In genomic region chr11:62472063-62472884, GRCh38 we compare ENCODE assay signal across 12 cellular contexts. TPM values are rescaled to one million over a fixed set of nuclear protein-coding genes. Genes with fewer than 3 reads are reported as not detected.
DNase-seq lines count a peak whose midpoint lies in the region; ATAC-seq, FAIRE-seq and TF ChIP-seq lines count a peak whose summit lies in the region.
"Had no signal": no experiment of that assay in that cellular context is flagged by ENCODE, and none has a peak within 500 bp of the region (broad histone marks: within the 10 kb centered on the region; RNA-seq: fewer than 3 reads in every experiment).

No MANE protein-coding gene starts in this region.

- peak overlapping the region; percentile 52 for H3K4me2 ChIP-seq in K562 (ENCODE audit: insufficient read depth, low read length)

- H4K20me1 ChIP-seq in K562 (replicated peaks; ENCODE audit: control insufficient read depth, insufficient read depth, low read length) = no peaks in the 10 kb centered on the region

- peak; percentile 31; the same call in 1 of the 2 replicates for TF ChIP-seq EP300 in K562 (IDR thresholded peaks at IDR 0.05; ENCODE audit: low read length)

- no peaks in the 10 kb centered on the region for H3K36me3 ChIP-seq in HUES6 (ENCODE audit: control insufficient read depth, insufficient read depth, low read length)
- H3K36me3 ChIP-seq in K562 (ENCODE audit: control insufficient read depth, insufficient read depth, low read length) = no peaks in the 10 kb centered on the region

- peak; percentile 70 for ATAC-seq in K562
- ATAC-seq: CD8-positive, alpha-beta T cell; left lobe of liver had no signal

- H3K27ac ChIP-seq in HUES6 (ENCODE audit: low read depth, low read length) (no peak overlapping the region; the same call in 1 of the 2 replicates), K562 (ENCODE audit: extremely low read depth, low read depth, low read length) (peak overlapping the region; percentile 84)

- peaks cover 18% of the 10 kb centered on the region for H3K4me1 Mint-ChIP-seq in mesothelial cell of epicardium

- POLR2A ChIA-PET in K562 (lab: Yijun Ruan, JAX) (no interaction called here), GM10248 (lab: Yijun Ruan, JAX) (no interaction called here)

- H3K79me2 ChIP-seq in K562 (ENCODE audit: control insufficient read depth, insufficient read depth, low read length) = no peaks in the 10 kb centered on the region

- H2AFZ ChIP-seq in K562 (ENCODE audit: low read depth, low read length) = peak overlapping the region; percentile 80

- H3K4me3 ChIP-seq in HUES6 (ENCODE audit: low read depth, low read length) (no peak overlapping the region), K562 (no peak overlapping the region)

- no peak for TF ChIP-seq RAD21 in K562 (CRISPR knock-in tag; conservative IDR thresholded peaks at IDR 0.05 in 1 of 2, IDR thresholded peaks at IDR 0.05 in 1 of 2)

- in situ Hi-C loops in ACHN (cut with HindIII; ENCODE audit: low pct_ligation_motif_present, low pct_unique_long_range_greater_than_20kb, low sequenced_read_pairs) = no loop called here
- in situ Hi-C loops in K562 (cut with MboI) = no loop called here

- intact Hi-C loops in K562 (cut with micrococcal nuclease) = no loop called here

- peak overlapping the region; percentile 77 for H3K27ac Mint-ChIP-seq in mesothelial cell of epicardium
- H3K27ac Mint-ChIP-seq: CD8-positive, alpha-beta T cell had no signal

- H3K4me3 Mint-ChIP-seq in mesothelial cell of epicardium = no peak overlapping the region
- H3K4me3 Mint-ChIP-seq: CD8-positive, alpha-beta T cell had no signal

- TF ChIP-seq CTCF in K562 (IDR thresholded peaks at IDR 0.05 in 2 of 3, conservative IDR thresholded peaks at IDR 0.05 in 1 of 3; ENCODE audit: insufficient read depth in 2 of 3, low read depth in 1 of 3, low read length in 3 of 3) (no peak), mesothelial cell of epicardium (IDR thresholded peaks at IDR 0.05; ENCODE audit: unreplicated experiment) (no peak), GM10248 (IDR thresholded peaks at IDR 0.05; ENCODE audit: control extremely low read depth, extremely low read depth, low read depth, missing control alignments) (no peak)

- H3K27me3 ChIP-seq in HUES6 (ENCODE audit: control insufficient read depth, insufficient read depth, low read length) (no peaks in the 10 kb centered on the region), K562 (ENCODE audit: control insufficient read depth in 2 of 2, insufficient read depth in 2 of 2, low read length in 2 of 2) (no peaks in the 10 kb centered on the region)

- H3K9me3 ChIP-seq in HUES6 (ENCODE audit: control insufficient read depth, insufficient read depth, low read depth, low read length) (no peaks in the 10 kb centered on the region), K562 (replicated peaks; ENCODE audit: control insufficient read depth, insufficient read depth, low read depth, low read length) (no peaks in the 10 kb centered on the region)

- DNase-seq in ACHN (peak; percentile 56), K562 (ENCODE audit: extremely low read depth in 1 of 4, low spot score in 3 of 4) (peak; percentile 66 to 82 (median 76)), mesothelial cell of epicardium (ENCODE audit: low spot score in 2 of 2, unreplicated experiment in 2 of 2) (no peak), NCI-H146 (lab: John Stamatoyannopoulos, UW) (no peak), COLO829 (ENCODE audit: low spot score) (no peak), GM10248 (ENCODE audit: extremely low spot score) (no peak)
- no peak for DNase-seq in activated CD4-positive, CD25-positive, alpha-beta regulatory T cell treated with anti-CD3 and anti-CD28 coated beads, Interleukin-2, amount 50 U/mL, for 72 hours
- DNase-seq: CD8-positive, alpha-beta T cell; cerebellar nuclear complex had no signal

- FAIRE-seq in K562 (lab: Jason Lieb, UNC) = peak; percentile 87

- no TSS peak for BruUV-seq in K562 (replicated peaks; lab: Mats Ljungman, UMichigan)

- TF ChIP-seq POLR2A in K562 (conservative IDR thresholded peaks at IDR 0.05) = no peak

- H3K36me3 Mint-ChIP-seq in mesothelial cell of epicardium = no peaks in the 10 kb centered on the region
- H3K36me3 Mint-ChIP-seq: CD8-positive, alpha-beta T cell had no signal

- no peaks in the 10 kb centered on the region for H3K9me3 Mint-ChIP-seq in mesothelial cell of epicardium
- H3K9me3 Mint-ChIP-seq: CD8-positive, alpha-beta T cell had no signal

- H3K9me1 ChIP-seq in K562 (ENCODE audit: control insufficient read depth, insufficient read depth, low read length) = no peaks in the 10 kb centered on the region

- no peaks in the 10 kb centered on the region for H3K27me3 Mint-ChIP-seq in mesothelial cell of epicardium (ENCODE audit: low read depth)

- H3K9ac ChIP-seq in HUES6 (ENCODE audit: low read length) (peak overlapping the region; percentile 3), K562 (ENCODE audit: insufficient read depth in 1 of 2, low read depth in 2 of 2, low read length in 2 of 2) (peak overlapping the region; percentile 52 to 90)

- 11% methylated on average over 9 of the region's 9 CpGs for whole genome bisulfite sequencing in K562 (ENCODE audit: insufficient coverage, low coverage, missing lambda C conversion rate)

- H3K4me1 ChIP-seq in HUES6 (ENCODE audit: control insufficient read depth, insufficient read depth, low read length) (peaks cover 5% of the 10 kb centered on the region; the same call in 1 of the 2 replicates), K562 (replicated peaks in 1 of 2; ENCODE audit: control insufficient read depth in 2 of 2, insufficient read depth in 2 of 2, low read length in 2 of 2) (peaks cover 29 to 33% of the 10 kb centered on the region in 2 experiments)

- CTCF ChIA-PET in K562 (lab: Yijun Ruan, JAX; ENCODE audit: low intra/inter-chr PET ratio) = no interaction called here
- CTCF ChIA-PET in GM10248 (lab: Yijun Ruan, JAX) = no interaction called here

TF ChIP-seq in K562, 482 proteins besides CTCF, POLR2A, EP300 and RAD21 (continues in another document):
- TF ChIP-seq HLTF (IDR thresholded peaks at IDR 0.05) (0 out of 2 replicates have a peak, but pooled peaks have one; percentile 44), HBP1 (CRISPR knock-in tag; IDR thresholded peaks at IDR 0.05) (peak; percentile 64; the same call in 1 of the 2 replicates), MEF2D (tag; conservative IDR thresholded peaks at IDR 0.05; ENCODE audit: low read depth) (0 out of 2 replicates have a peak, but pooled peaks have one; percentile 7), DMBX1 (CRISPR knock-in tag; IDR thresholded peaks at IDR 0.05; ENCODE audit: borderline replicate concordance) (peak; percentile 31; the same call in 1 of the 2 replicates), NFE2 (IDR thresholded peaks at IDR 0.05; ENCODE audit: low read depth) (peak; percentile 66), KDM4B (IDR thresholded peaks at IDR 0.05; ENCODE audit: borderline replicate concordance in 2 of 2, low read depth in 1 of 2) (no peak), FOXA3 (CRISPR knock-in tag; conservative IDR thresholded peaks at IDR 0.05 in 1 of 2, IDR thresholded peaks at IDR 0.05 in 1 of 2) (peak in 1 of 2 experiments; percentile 71; a peak in 1 of 4 replicates), JUNB (CRISPR knock-in tag; conservative IDR thresholded peaks at IDR 0.05) (peak; percentile 92), HNRNPLL (IDR thresholded peaks at IDR 0.05; ENCODE audit: low read depth, low read length, poor library complexity, severe bottlenecking) (peak; percentile 38), ZNF764 (CRISPR knock-in tag; IDR thresholded peaks at IDR 0.05; ENCODE audit: low read depth) (no peak)
- TF ChIP-seq, protein P1, sequence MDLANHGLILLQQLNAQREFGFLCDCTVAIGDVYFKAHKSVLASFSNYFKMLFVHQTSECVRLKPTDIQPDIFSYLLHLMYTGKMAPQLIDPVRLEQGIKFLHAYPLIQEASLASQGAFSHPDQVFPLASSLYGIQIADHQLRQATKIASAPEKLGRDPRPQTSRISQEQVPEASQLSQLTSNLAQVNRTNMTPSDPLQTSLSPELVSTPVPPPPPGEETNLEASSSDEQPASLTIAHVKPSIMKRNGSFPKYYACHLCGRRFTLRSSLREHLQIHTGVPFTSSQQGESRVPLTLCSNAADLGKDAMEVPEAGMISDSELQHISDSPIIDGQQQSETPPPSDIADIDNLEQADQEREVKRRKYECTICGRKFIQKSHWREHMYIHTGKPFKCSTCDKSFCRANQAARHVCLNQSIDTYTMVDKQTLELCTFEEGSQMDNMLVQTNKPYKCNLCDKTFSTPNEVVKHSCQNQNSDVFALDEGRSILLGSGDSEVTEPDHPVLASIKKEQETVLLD (IDR thresholded peaks at IDR 0.05) = 0 out of 2 replicates have a peak, but pooled peaks have one; percentile 46

RNA-seq across cellular contexts. Expression of gene SCGB1A1, which starts 53.4 kb away (rescaled TPM):
- total RNA-seq in K562 (2011; cell fraction: chromatin; rRNA removed; ENCODE audit: low replicate concordance) = not detected in 2 replicates
- total RNA-seq in K562 (2011; cell fraction: nucleolus; rRNA removed) = not detected in 2 replicates
- total RNA-seq in K562 (2011; cell fraction: nucleoplasm; rRNA removed) = not detected in 2 replicates
- not detected in 2 replicates for total RNA-seq in K562 (2014; rRNA removed)
- not detected in 2 replicates for total RNA-seq in K562 (2014; rRNA removed; fragmentation: Illumina TruSeq; extraction: Trizol)
- total RNA-seq in K562 (2015; rRNA removed; fragmentation: Illumina TruSeq; extraction: Trizol) = not detected in 2 replicates
- total RNA-seq in K562 (2021) = 0.55 and 1.1 TPM in 2 replicates
- not detected in 2 replicates for polyA plus RNA-seq in K562 (2011; rRNA removed)
- not detected in 2 replicates for polyA plus RNA-seq in K562 (2011; cell fraction: cytosol; rRNA removed)
- not detected in 2 replicates for polyA plus RNA-seq in K562 (2011; cell fraction: nucleus; rRNA removed)
- not detected in 2 replicates for polyA plus RNA-seq in K562 (2012)
- not detected in 2 replicates for polyA plus RNA-seq in K562 (2014; fragmentation: Illumina TruSeq; extraction: Trizol)
- not detected for polyA plus RNA-seq in K562 (2014; fragmentation: Nextera tagmentation; extraction: Ambion mirVana)
- polyA plus RNA-seq in K562 (2014; rRNA removed) = not detected in 2 replicates
- polyA minus RNA-seq in K562 (2011; rRNA and poly(A)+ RNA removed) = not detected in 2 replicates
- not detected in 2 replicates for polyA minus RNA-seq in K562 (2011; cell fraction: cytosol; rRNA and poly(A)+ RNA removed)
- not detected in 2 replicates for polyA minus RNA-seq in K562 (2011; cell fraction: nucleus; rRNA and poly(A)+ RNA removed)
- not detected in 3 replicates for total RNA-seq in mesothelial cell of epicardium
- total RNA-seq: activated CD8-positive, alpha-beta memory T cell treated with anti-CD3 and anti-CD28 coated beads for 36 hours; CD8-positive, alpha-beta T cell had no signal

Comparison
In these comparisons a context has a peak if more than half of its experiments do, and no peak if none do; other contexts are left out.
1. DNase-seq: peak in ACHN (single experiment) and K562 (4 of 4); none in mesothelial cell of epicardium (0 of 2), activated CD4-positive, CD25-positive, alpha-beta regulatory T cell treated with anti-CD3 and anti-CD28 coated beads, Interleukin-2, amount 50 U/mL, for 72 hours (single experiment), NCI-H146 (single experiment), COLO829 (single experiment) and GM10248 (single experiment).